ENCODE assay signal across 8 cellular contexts in genomic region chr15:78944669-78945407, GRCh38. TPM values are rescaled to one million over a fixed set of nuclear protein-coding genes. Genes with fewer than 3 reads are reported as not detected.
DNase-seq lines count a peak whose midpoint lies in the region; ATAC-seq and TF ChIP-seq lines count a peak whose summit lies in the region.

CTSH (minus strand) TSS chr15:78945046; CDS start chr15:78944981, 65 bp downstream.

- H3K9me3 Mint-ChIP-seq in Caco-2 (ENCODE audit: unreplicated experiment) (no peaks in the 10 kb centered on the region), osteocyte (ENCODE audit: unreplicated experiment) (no peaks in the 10 kb centered on the region)
- H3K9me3 Mint-ChIP-seq in activated naive CD4-positive, alpha-beta T cell treated with anti-CD3 and anti-CD28 coated beads, Interleukin-2, amount 10 ng/mL, durations not matched to agents 7 days and 5 days, result no peaks in the 10 kb centered on the region

- H3K9me3 ChIP-seq in Caco-2, result no peaks in the 10 kb centered on the region
- no peaks in the 10 kb centered on the region for H3K9me3 ChIP-seq in thoracic aorta

- POLR2A ChIA-PET in Caco-2 (lab: Charles Lee), result interaction anchor here (0.5 to 1.4 kb wide), 2 partner anchors 25 to 35 kb away, joined by 5 read pairs; no protein-coding TSS in a partner anchor

- peak; percentile 88 for TF ChIP-seq POLR2A in Raji (IDR thresholded peaks at IDR 0.05; ENCODE audit: insufficient read depth, low read depth, low read length)

- H3K27me3 ChIP-seq in Caco-2 (replicated peaks; ENCODE audit: control insufficient read depth, insufficient read depth, low read length) (no peaks in the 10 kb centered on the region), thoracic aorta (replicated peaks; ENCODE audit: insufficient read depth) (no peaks in the 10 kb centered on the region)

- H3K4me1 ChIP-seq in Caco-2, result peaks cover 18% of the 10 kb centered on the region
- H3K4me1 ChIP-seq in thoracic aorta (ENCODE audit: control insufficient read depth in 1 of 2, low read depth in 2 of 2), result peaks cover 0 to 20% of the 10 kb centered on the region in 2 donors

- intact Hi-C loops in Caco-2 (cut with micrococcal nuclease; ENCODE audit: unreplicated experiment) (loop anchor here (2.0 kb wide), 1 partner anchor 34 kb away; no protein-coding TSS in a partner anchor), Right ventricle myocardium inferior (cut with DNase I) (no loop called here)

- peak; percentile 95 for DNase-seq in Caco-2
- DNase-seq in HuH-7 (ENCODE audit: low spot score), result peak; percentile 88
- peak; percentile 88 for DNase-seq in activated naive CD4-positive, alpha-beta T cell treated with anti-CD3 and anti-CD28 coated beads, Interleukin-2, amount 10 ng/mL, durations not matched to agents 7 days and 5 days
- peak; percentile 88 for DNase-seq in Right ventricle myocardium inferior (ENCODE audit: missing footprints)
- no peak for DNase-seq in osteocyte (ENCODE audit: extremely low spot score, unreplicated experiment)
- DNase-seq in thoracic aorta (ENCODE audit: low spot score), result no peak

- CTCF ChIA-PET in Caco-2 (lab: Charles Lee), result interaction anchor here (0.6 to 2.3 kb wide), 4 partner anchors 35 to 298 kb away, joined by 3 to 20 read pairs (median 3); no protein-coding TSS in a partner anchor
- CTCF ChIA-PET in activated naive CD4-positive, alpha-beta T cell treated with anti-CD3 and anti-CD28 coated beads, Interleukin-2, amount 10 ng/mL, durations not matched to agents 7 days and 5 days (lab: Charles Lee), result interaction anchor here (1.0 kb wide), 1 partner anchor 62 kb away, joined by 4 read pairs; no protein-coding TSS in a partner anchor

- BruUV-seq in Caco-2 (replicated peaks; lab: Mats Ljungman, UMichigan), result no TSS peak

- H3K4me1 Mint-ChIP-seq in Caco-2 (ENCODE audit: low read depth, unreplicated experiment) (peaks cover 4% of the 10 kb centered on the region), osteocyte (ENCODE audit: unreplicated experiment) (peaks cover 2% of the 10 kb centered on the region)
- H3K4me1 Mint-ChIP-seq in activated naive CD4-positive, alpha-beta T cell treated with anti-CD3 and anti-CD28 coated beads, Interleukin-2, amount 10 ng/mL, durations not matched to agents 7 days and 5 days, result peaks cover 28% of the 10 kb centered on the region

- no peaks in the 10 kb centered on the region for H3K27me3 Mint-ChIP-seq in Caco-2 (ENCODE audit: insufficient read depth, unreplicated experiment)
- H3K27me3 Mint-ChIP-seq in activated naive CD4-positive, alpha-beta T cell treated with anti-CD3 and anti-CD28 coated beads, Interleukin-2, amount 10 ng/mL, durations not matched to agents 7 days and 5 days, result peaks cover 52% of the 10 kb centered on the region
- H3K27me3 Mint-ChIP-seq in osteocyte (ENCODE audit: unreplicated experiment), result peaks cover 33% of the 10 kb centered on the region

- ATAC-seq in GM21381 (IDR thresholded peaks at IDR 0.05; ENCODE audit: unreplicated experiment), result peak; percentile 81
- ATAC-seq in Right ventricle myocardium inferior, result peak; percentile 91
- peak; percentile 70 for ATAC-seq in thoracic aorta (ENCODE audit: insufficient number of reproducible peaks, low FRiP score, low read depth)

- no peaks in the 10 kb centered on the region; the same call in 1 of the 2 replicates for H3K36me3 ChIP-seq in Caco-2 (ENCODE audit: control insufficient read depth, insufficient read depth, low read length)
- H3K36me3 ChIP-seq in thoracic aorta, result no peaks in the 10 kb centered on the region

- H3K27ac Mint-ChIP-seq in Caco-2 (ENCODE audit: unreplicated experiment), result peak within 1 kb of the TSS; percentile 70
- H3K27ac Mint-ChIP-seq in activated naive CD4-positive, alpha-beta T cell treated with anti-CD3 and anti-CD28 coated beads, Interleukin-2, amount 10 ng/mL, durations not matched to agents 7 days and 5 days, result peak within 1 kb of the TSS; percentile 62
- no peak within 1 kb of the TSS for H3K27ac Mint-ChIP-seq in osteocyte (ENCODE audit: unreplicated experiment)

- H3K4me3 Mint-ChIP-seq in Caco-2 (ENCODE audit: unreplicated experiment) (peak within 1 kb of the TSS; percentile 94), osteocyte (ENCODE audit: unreplicated experiment) (peak within 1 kb of the TSS; percentile 62)
- peak within 1 kb of the TSS; percentile 84 for H3K4me3 Mint-ChIP-seq in activated naive CD4-positive, alpha-beta T cell treated with anti-CD3 and anti-CD28 coated beads, Interleukin-2, amount 10 ng/mL, durations not matched to agents 7 days and 5 days

- H3K36me3 Mint-ChIP-seq in Caco-2 (ENCODE audit: insufficient read depth, unreplicated experiment) (peaks cover 6% of the 10 kb centered on the region), osteocyte (ENCODE audit: unreplicated experiment) (no peaks in the 10 kb centered on the region)
- H3K36me3 Mint-ChIP-seq in activated naive CD4-positive, alpha-beta T cell treated with anti-CD3 and anti-CD28 coated beads, Interleukin-2, amount 10 ng/mL, durations not matched to agents 7 days and 5 days, result peaks cover 12% of the 10 kb centered on the region

- TF ChIP-seq CTCF in Caco-2 (IDR thresholded peaks at IDR 0.05; ENCODE audit: insufficient read depth in 1 of 2, low read depth in 1 of 2, low read length in 1 of 2, severe bottlenecking in 1 of 2, unreplicated experiment in 1 of 2) (no peak), osteocyte (IDR thresholded peaks at IDR 0.05) (no peak), thoracic aorta (IDR thresholded peaks at IDR 0.05) (no peak)

- H3K27ac ChIP-seq in thoracic aorta, result peak within 1 kb of the TSS in 1 of 2 donors; percentile 16

- H3K4me3 ChIP-seq in Caco-2 (ENCODE audit: low read depth, low read length) (peak within 1 kb of the TSS; percentile 82), thoracic aorta (peak within 1 kb of the TSS; percentile 90)

RNA-seq across cellular contexts. Expression of gene CTSH, which starts in this region (rescaled TPM):
- total RNA-seq in Caco-2 (2022), result 171 and 183 TPM in 2 replicates
- 67.8 TPM for total RNA-seq in Right ventricle myocardium inferior
- total RNA-seq in osteocyte, result 6.1 and 6.4 TPM in 2 replicates
- 100 to 1,000 TPM; 136 to 149 TPM for total RNA-seq in thoracic aorta

Comparison
In these comparisons a context has a peak if more than half of its experiments do, and no peak if none do; other contexts are left out.
1. DNase-seq: peak in Caco-2 (2 of 2), HuH-7 (single experiment), activated naive CD4-positive, alpha-beta T cell treated with anti-CD3 and anti-CD28 coated beads, Interleukin-2, amount 10 ng/mL, durations not matched to agents 7 days and 5 days (single experiment) and Right ventricle myocardium inferior (single experiment); none in osteocyte (single experiment) and thoracic aorta (single experiment).
2. Peak in every context shown above with its lines, with median percentiles within 50 percentile points of each other: H3K4me3 Mint-ChIP-seq and ATAC-seq.